ENCODE assay signal across 19 cellular contexts in genomic region chr3:110562621-110563020, GRCh38.
A peak's percentile ranks its signal among the peaks of the same experiment; 100 is the strongest.
DNase-seq lines count a peak whose midpoint lies in the region; ATAC-seq, FAIRE-seq and TF ChIP-seq lines count a peak whose summit lies in the region.
"Had no signal": no experiment of that assay in that cellular context is flagged by ENCODE, and none has a peak within 500 bp of the region (broad histone marks: within the 10 kb centered on the region; RNA-seq: fewer than 3 reads in every experiment).

No MANE protein-coding gene starts in this region.

- no peak overlapping the region for H3K9ac ChIP-seq in astrocyte (ENCODE audit: low read length)

- DNase-seq in A549 (ENCODE audit: low read depth in 1 of 2, low spot score in 1 of 2) (peak in 1 of 2 experiments; percentile 37), H4 (ENCODE audit: low spot score) (peak; percentile 29), astrocyte (ENCODE audit: low read depth) (peak; percentile 18), foreskin keratinocyte (no peak), small intestine (no peak), RWPE1 (ENCODE audit: low spot score) (no peak), HAP-1 (ENCODE audit: low spot score in 2 of 2) (no peak), NCI-H748 (lab: John Stamatoyannopoulos, UW; ENCODE audit: unreplicated experiment) (no peak)
- DNase-seq: CD4-positive, CD25-positive, alpha-beta regulatory T cell; KBM-7; MM.1S; NCI-H1930; NCI-H2171; RPMI8226; SW 1271 had no signal

- H3K27ac Mint-ChIP-seq in astrocyte (ENCODE audit: unreplicated experiment) = no peak overlapping the region
- H3K27ac Mint-ChIP-seq: CD4-positive, CD25-positive, alpha-beta regulatory T cell had no signal

- ATAC-seq in A549 = peak; percentile 30 to 65; a peak in 4 of 6 replicates
- peak; percentile 50 for ATAC-seq in foreskin keratinocyte
- ATAC-seq: GM12878 had no signal

- H3K4me1 ChIP-seq in A549 = peaks cover 18% of the 10 kb centered on the region
- H3K4me1 ChIP-seq in astrocyte (ENCODE audit: insufficient read depth, low read length) = peaks cover 1% of the 10 kb centered on the region
- H3K4me1 ChIP-seq in foreskin keratinocyte = no peaks in the 10 kb centered on the region
- no peaks in the 10 kb centered on the region for H3K4me1 ChIP-seq in small intestine (ENCODE audit: control insufficient read depth in 2 of 2, insufficient read depth in 1 of 2, low read depth in 1 of 2, low read length in 1 of 2)
- H3K4me1 ChIP-seq in HAP-1 = no peaks in the 10 kb centered on the region

- no peaks in the 10 kb centered on the region for H3K36me3 Mint-ChIP-seq in astrocyte (ENCODE audit: low read depth, unreplicated experiment)
- H3K36me3 Mint-ChIP-seq: CD4-positive, CD25-positive, alpha-beta regulatory T cell had no signal

- no peaks in the 10 kb centered on the region for H3K79me2 ChIP-seq in astrocyte (ENCODE audit: insufficient read depth, low read length)

- H3K9me3 ChIP-seq in A549 (0 out of 3 replicates have a peak, but pooled peaks cover under 1% of the 10 kb centered on the region), astrocyte (ENCODE audit: insufficient read depth, low read depth, low read length) (no peaks in the 10 kb centered on the region), small intestine (ENCODE audit: control insufficient read depth, low read depth) (no peaks in the 10 kb centered on the region), HAP-1 (no peaks in the 10 kb centered on the region)
- H3K9me3 ChIP-seq: SJSA1 had no signal

- H3K36me3 ChIP-seq in astrocyte (ENCODE audit: insufficient read depth, low read length) (no peaks in the 10 kb centered on the region), small intestine (ENCODE audit: control insufficient read depth in 2 of 2, insufficient read depth in 2 of 2, low read length in 2 of 2) (no peaks in the 10 kb centered on the region), HAP-1 (replicated peaks) (no peaks in the 10 kb centered on the region)
- H3K36me3 ChIP-seq: SJSA1 had no signal

- H3K27ac ChIP-seq in A549 (peak overlapping the region; percentile 10 to 45; a peak in 3 of 6 replicates), astrocyte (ENCODE audit: low read depth, low read length) (no peak overlapping the region), foreskin keratinocyte (no peak overlapping the region), small intestine (ENCODE audit: low read depth in 1 of 2, low read length in 1 of 2) (no peak overlapping the region), RWPE1 (no peak overlapping the region)
- H3K27ac ChIP-seq: HL-60, SJSA1 had no signal

- H3K4me3 ChIP-seq in A549 (no peak overlapping the region), astrocyte (ENCODE audit: insufficient read depth, low read depth, low read length) (no peak overlapping the region), small intestine (ENCODE audit: low read depth in 1 of 2, low read length in 2 of 2) (no peak overlapping the region), HAP-1 (no peak overlapping the region)
- H3K4me3 ChIP-seq: GM12878, SJSA1 had no signal

- TF ChIP-seq POLR2A in A549 (IDR thresholded peaks at IDR 0.05; ENCODE audit: low read length) = no peak

- no peaks in the 10 kb centered on the region for H3K9me3 Mint-ChIP-seq in astrocyte (ENCODE audit: unreplicated experiment)

- TF ChIP-seq CTCF in A549 (IDR thresholded peaks at IDR 0.05) (no peak), astrocyte (IDR thresholded peaks at IDR 0.05; ENCODE audit: insufficient read depth, low read depth, low read length) (no peak), foreskin keratinocyte (conservative IDR thresholded peaks at IDR 0.05) (no peak), RWPE1 (conservative IDR thresholded peaks at IDR 0.05; ENCODE audit: low read depth) (no peak)

- POLR2A ChIA-PET in A549 (lab: Yijun Ruan, JAX) (no interaction called here), RWPE1 (lab: Yijun Ruan, JAX; ENCODE audit: low non-redundant PET) (no interaction called here)

- no peak for TF ChIP-seq EP300 in A549 (IDR thresholded peaks at IDR 0.05)

- TF ChIP-seq RAD21 in A549 (conservative IDR thresholded peaks at IDR 0.05 in 1 of 2, IDR thresholded peaks at IDR 0.05 in 1 of 2) = no peak

- H3K27me3 Mint-ChIP-seq in astrocyte (ENCODE audit: low read depth, unreplicated experiment) = no peaks in the 10 kb centered on the region

- H3K27me3 ChIP-seq in astrocyte (ENCODE audit: insufficient read depth, low read length) (no peaks in the 10 kb centered on the region), foreskin keratinocyte (no peaks in the 10 kb centered on the region), small intestine (ENCODE audit: control insufficient read depth in 2 of 2, insufficient read depth in 2 of 2, low read length in 2 of 2) (no peaks in the 10 kb centered on the region), HAP-1 (ENCODE audit: low read depth) (no peaks in the 10 kb centered on the region)
- H3K27me3 ChIP-seq: SJSA1 had no signal

- CTCF ChIA-PET in A549 (lab: Yijun Ruan, JAX) = no interaction called here
- CTCF ChIA-PET in RWPE1 (lab: Yijun Ruan, JAX) = no interaction called here

- no peak overlapping the region for H2AFZ ChIP-seq in astrocyte (ENCODE audit: low read depth, low read length)

- no peak for FAIRE-seq in A549 (lab: Jason Lieb, UNC)
- no peak for FAIRE-seq in astrocyte (lab: Jason Lieb, UNC)
- FAIRE-seq in small intestine (lab: Jason Lieb, UNC) = no peak
- FAIRE-seq: GM12878, GM18507 had no signal

- no peak overlapping the region for H3K4me2 ChIP-seq in A549
- no peak overlapping the region for H3K4me2 ChIP-seq in astrocyte (ENCODE audit: low read length)

- H3K4me1 Mint-ChIP-seq in astrocyte (ENCODE audit: low read depth, unreplicated experiment) = peaks cover 17% of the 10 kb centered on the region
- H3K4me1 Mint-ChIP-seq: CD4-positive, CD25-positive, alpha-beta regulatory T cell had no signal

- H4K20me1 ChIP-seq in astrocyte (ENCODE audit: insufficient read depth, low read length) = no peaks in the 10 kb centered on the region

- 57% methylated on average over 1 of the region's 1 CpG for WGBS in A549 (ENCODE audit: missing lambda C conversion rate)
- WGBS in small intestine, 3 donors = 90 to 93% (median 91%) methylated on average over 1 of the region's 1 CpG

- in situ Hi-C loops in HAP-1 (cut with MboI; ENCODE audit: low sequenced_read_pairs) = no loop called here

- H3K4me3 Mint-ChIP-seq in astrocyte (ENCODE audit: unreplicated experiment) = no peak overlapping the region
- H3K4me3 Mint-ChIP-seq: CD4-positive, CD25-positive, alpha-beta regulatory T cell had no signal

TF ChIP-seq in A549, 52 proteins besides CTCF, POLR2A, EP300 and RAD21:
- TF ChIP-seq ZSCAN20 (CRISPR knock-in tag; IDR thresholded peaks at IDR 0.05) (no peak), CHD2 (IDR thresholded peaks at IDR 0.05; ENCODE audit: low read length, partially characterized antibody) (no peak), KDM5A (IDR thresholded peaks at IDR 0.05) (no peak), E2F6 (IDR thresholded peaks at IDR 0.05; ENCODE audit: borderline replicate concordance, low read depth) (no peak), TP53 (CRISPR knock-in tag; IDR thresholded peaks at IDR 0.05) (no peak), JUNB (IDR thresholded peaks at IDR 0.05) (no peak), ZNF302 (CRISPR knock-in tag; IDR thresholded peaks at IDR 0.05) (no peak), HEYL (CRISPR knock-in tag; IDR thresholded peaks at IDR 0.05) (no peak), ZC3H11A (IDR thresholded peaks at IDR 0.05) (no peak)
TF ChIP-seq in A549: peak in this region for 0.

Comparison
In these comparisons a context has a peak if more than half of its experiments do, and no peak if none do; other contexts are left out.
1. DNase-seq: peak in H4 (single experiment) and astrocyte (single experiment); none in foreskin keratinocyte (0 of 2), small intestine (single experiment), RWPE1 (single experiment), HAP-1 (0 of 2) and NCI-H748 (single experiment).
2. H3K27ac ChIP-seq: peak in A549 (2 of 2); none in astrocyte (single experiment), foreskin keratinocyte (single experiment), small intestine (0 of 2) and RWPE1 (single experiment).